Comparison of ENCODE assay signal across 24 cellular contexts in genomic region chr6:107830060-107830459, GRCh38. TPM values are rescaled to one million over a fixed set of nuclear protein-coding genes. Genes with fewer than 3 reads are reported as not detected.
"Had no signal": no experiment of that assay in that cellular context is flagged by ENCODE, and none has a peak within 500 bp of the region (broad histone marks: within the 10 kb centered on the region; RNA-seq: fewer than 3 reads in every experiment).

No MANE protein-coding gene starts in this region.

- H3K27ac ChIP-seq: breast epithelium, PC-9 had no signal

- H2AFZ ChIP-seq: PC-9 had no signal

- H3K27me3 Mint-ChIP-seq: activated CD8-positive, alpha-beta T cell treated with anti-CD3 and anti-CD28 coated beads for 36 hours; activated T-cell treated with anti-CD3 and anti-CD28 coated beads, Interleukin-2, amount 50 U/mL, for 24 hours had no signal

- H3K4me2 ChIP-seq: PC-9 had no signal

- H3K9me3 Mint-ChIP-seq: activated CD8-positive, alpha-beta T cell treated with anti-CD3 and anti-CD28 coated beads for 36 hours; activated T-cell treated with anti-CD3 and anti-CD28 coated beads, Interleukin-2, amount 50 U/mL, for 24 hours; activated T-helper 2 cell treated with anti-CD3 and anti-CD28 coated beads, Interferon-gamma antibody, Interleukin-2, Interleukin-4, amounts not matched to agents 10 μg/mL and 5 μg/mL and 100 μg/mL, durations not matched to agents 14 hours and 24 hours and 36 hours; T-helper 1 cell treated with Interleukin-12 subunit alpha and Interleukin-12 subunit beta and Interleukin-4 antibody, amounts not matched to agents 30 μg/mL and 1 μg/mL, for 36 hours; WTC11 had no signal

- H3K27me3 ChIP-seq: breast epithelium had no signal

- H3K36me3 Mint-ChIP-seq: WTC11 had no signal

- H3K4me3 ChIP-seq: breast epithelium, PC-9 had no signal

- ATAC-seq: activated CD8-positive, alpha-beta T cell treated with anti-CD3 and anti-CD28 coated beads for 36 hours; WTC11 had no signal

- H3K27ac Mint-ChIP-seq: activated CD8-positive, alpha-beta T cell treated with anti-CD3 and anti-CD28 coated beads for 36 hours; activated T-cell treated with anti-CD3 and anti-CD28 coated beads, Interleukin-2, amount 50 U/mL, for 24 hours; activated T-helper 2 cell treated with anti-CD3 and anti-CD28 coated beads, Interferon-gamma antibody, Interleukin-2, Interleukin-4, amounts not matched to agents 10 μg/mL and 5 μg/mL and 100 μg/mL, durations not matched to agents 14 hours and 24 hours and 36 hours; T-helper 1 cell treated with Interleukin-12 subunit alpha and Interleukin-12 subunit beta and Interleukin-4 antibody, amounts not matched to agents 30 μg/mL and 1 μg/mL, for 36 hours; WTC11 had no signal

- H3K4me3 Mint-ChIP-seq: activated CD8-positive, alpha-beta T cell treated with anti-CD3 and anti-CD28 coated beads for 36 hours; activated T-cell treated with anti-CD3 and anti-CD28 coated beads, Interleukin-2, amount 50 U/mL, for 24 hours; T-helper 1 cell treated with Interleukin-12 subunit alpha and Interleukin-12 subunit beta and Interleukin-4 antibody, amounts not matched to agents 30 μg/mL and 1 μg/mL, for 36 hours; WTC11 had no signal

- H3K4me1 ChIP-seq: breast epithelium had no signal

- H3K9me3 ChIP-seq: breast epithelium had no signal

- H3K36me3 ChIP-seq: breast epithelium had no signal

- DNase-seq: activated CD4-positive, CD25-positive, alpha-beta regulatory T cell treated with anti-CD3 and anti-CD28 coated beads, Interleukin-2, amount 50 U/mL, for 72 hours; activated CD8-positive, alpha-beta T cell treated with anti-CD3 and anti-CD28 coated beads for 36 hours; activated gamma-delta T cell treated with Interleukin-2 at 50 U/mL for 16 hours; activated naive CD4-positive, alpha-beta T cell treated with anti-CD3 and anti-CD28 coated beads, Interleukin-2, amount 50 U/mL, for 16 hours; activated T-cell treated with anti-CD3 and anti-CD28 coated beads, Interleukin-2, amount 50 U/mL, for 24 hours; aorta; caudate nucleus; MM.1S; NCI-H1105; NCI-H1436; NCI-H1694 treated with DMSO at 0.1 percent for 48 hours; NCI-H2029 treated with DMSO at 0.1 percent for 48 hours; NCI-H345; NCI-H510A; NCI-H526 treated with DMSO at 0.1 percent for 48 hours; NCI-H82; NK-92 treated with Interleukin-12 subunit alpha and Interleukin-12 subunit beta, amount 100 ng/mL, for 24 hours; PC-9; SHP77 treated with DMSO at 0.1 percent for 48 hours; T-helper 9 cell had no signal

RNA-seq across cellular contexts. Expression of gene SCML4, which starts 5.9 kb away (rescaled TPM):
- total RNA-seq: PC-9, WTC11 had no signal
